13 cellular contexts compared by ENCODE assay signal in genomic region chr1:94401206-94401605, GRCh38.
"Had no signal": no experiment of that assay in that cellular context is flagged by ENCODE, and none has a peak within 500 bp of the region (broad histone marks: within the 10 kb centered on the region; RNA-seq: fewer than 3 reads in every experiment).

No MANE protein-coding gene starts in this region.

- H3K27me3 ChIP-seq: stomach had no signal

- H3K4me3 Mint-ChIP-seq: dendritic cell treated with granulocyte-macrophage colony-stimulating factor and Interleukin-4, amounts not matched to agents 40 ng/mL and 50 ng/mL, for 4 days; immature natural killer cell; naive thymus-derived CD4-positive, alpha-beta T cell; nephron progenitor cell had no signal

- H3K4me1 ChIP-seq: stomach had no signal

- ATAC-seq: naive thymus-derived CD4-positive, alpha-beta T cell; sciatic nerve had no signal

- H3K9me3 Mint-ChIP-seq: dendritic cell treated with granulocyte-macrophage colony-stimulating factor and Interleukin-4, amounts not matched to agents 40 ng/mL and 50 ng/mL, for 4 days; immature natural killer cell; nephron progenitor cell had no signal

- H3K4me1 Mint-ChIP-seq: immature natural killer cell; naive thymus-derived CD4-positive, alpha-beta T cell had no signal

- H3K36me3 Mint-ChIP-seq: immature natural killer cell; naive thymus-derived CD4-positive, alpha-beta T cell had no signal

- H3K9me3 ChIP-seq: stomach had no signal

- DNase-seq: caudate nucleus; erythroblast; foreskin fibroblast; immature natural killer cell; naive thymus-derived CD4-positive, alpha-beta T cell; nephron progenitor cell; posterior cingulate gyrus; stimulated activated naive CD4-positive, alpha-beta T cell; stomach; substantia nigra had no signal

- H3K27ac Mint-ChIP-seq: dendritic cell treated with granulocyte-macrophage colony-stimulating factor and Interleukin-4, amounts not matched to agents 40 ng/mL and 50 ng/mL, for 4 days; immature natural killer cell; naive thymus-derived CD4-positive, alpha-beta T cell; nephron progenitor cell had no signal

- H3K4me3 ChIP-seq: skin epidermis, stomach had no signal

- H3K36me3 ChIP-seq: stomach had no signal
